19 cellular contexts compared by ENCODE assay signal in the genomic region with DNA sequence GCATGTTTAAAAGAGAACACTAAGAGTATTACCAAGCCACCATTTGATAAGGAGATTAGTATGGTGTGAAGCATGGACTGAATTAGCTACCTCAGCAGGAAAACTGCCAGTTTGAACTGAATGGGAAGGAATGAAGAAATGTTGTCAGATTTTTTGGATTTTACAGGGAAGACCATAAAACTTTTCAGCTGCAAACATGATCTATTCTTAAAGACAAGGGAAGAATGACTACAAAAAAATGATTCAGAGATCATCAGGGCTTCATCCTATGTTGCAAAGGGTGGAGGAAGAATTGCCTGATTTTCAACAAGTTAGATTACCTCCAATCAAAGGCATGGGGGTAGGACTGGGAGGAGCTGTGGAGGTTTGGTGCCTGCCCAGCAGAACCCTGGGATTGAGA. TPM values are rescaled to one million over a fixed set of nuclear protein-coding genes. Genes with fewer than 3 reads are reported as not detected.
A peak's percentile ranks its signal among the peaks of the same experiment; 100 is the strongest.
DNase-seq lines count a peak whose midpoint lies in the region; ATAC-seq and TF ChIP-seq lines count a peak whose summit lies in the region.
"Had no signal": no experiment of that assay in that cellular context is flagged by ENCODE, and none has a peak within 500 bp of the region (broad histone marks: within the 10 kb centered on the region; RNA-seq: fewer than 3 reads in every experiment).

No MANE protein-coding gene starts in this region.

- no peaks in the 10 kb centered on the region for H3K36me3 ChIP-seq in neural progenitor cell

- H3F3A ChIP-seq in neural progenitor cell (ENCODE audit: low read depth), result no peaks in the 10 kb centered on the region

- H3K79me2 ChIP-seq in neural progenitor cell (ENCODE audit: low read depth), result no peaks in the 10 kb centered on the region

- H3K4me1 ChIP-seq in neural progenitor cell, result peaks cover 9% of the 10 kb centered on the region

- H3K4me2 ChIP-seq in neural progenitor cell, result no peak overlapping the region
- H3K4me2 ChIP-seq: A549 had no signal

- no peak overlapping the region for H3K9ac ChIP-seq in neural progenitor cell
- H3K9ac ChIP-seq: GM23248 had no signal

- no peak for ATAC-seq in HG02981 (IDR thresholded peaks at IDR 0.05; ENCODE audit: unreplicated experiment)
- ATAC-seq: A549 had no signal

- H2AFZ ChIP-seq in neural progenitor cell (replicated peaks), result no peak overlapping the region
- H2AFZ ChIP-seq: GM23248 had no signal

- H3K27me3 Mint-ChIP-seq in neural progenitor cell (ENCODE audit: insufficient read depth, low read depth), result no peaks in the 10 kb centered on the region

- peak; percentile 16 for DNase-seq in AG10803 (ENCODE audit: low read depth)
- peak; percentile 22 for DNase-seq in amniotic epithelial cell (ENCODE audit: low read depth)
- DNase-seq in fibroblast of the aortic adventitia (ENCODE audit: low read depth), result peak; percentile 19
- no peak for DNase-seq in neural progenitor cell (ENCODE audit: low spot score)
- DNase-seq in GM19240 (ENCODE audit: insufficient read length, low spot score), result no peak
- DNase-seq: 8988T; ACHN; C1 segment of cervical spinal cord; Calu3; CD4-positive, alpha-beta memory T cell; COR-L47; DMS53; DMS79 treated with DMSO at 0.1 percent for 48 hours; GF-D8; GM23248; H7; HCEC 1CT had no signal

- H4K20me1 ChIP-seq in neural progenitor cell (ENCODE audit: low read depth), result no peaks in the 10 kb centered on the region

- H3K4me1 Mint-ChIP-seq in neural progenitor cell, result no peaks in the 10 kb centered on the region
- H3K4me1 Mint-ChIP-seq: CD4-positive, alpha-beta memory T cell had no signal

- peaks cover 7% of the 10 kb centered on the region for H3K9me3 Mint-ChIP-seq in neural progenitor cell

- H3K4me3 ChIP-seq in AG10803 (ENCODE audit: low read length) (no peak overlapping the region), fibroblast of the aortic adventitia (ENCODE audit: low read depth, low read length) (no peak overlapping the region), neural progenitor cell (no peak overlapping the region)
- H3K4me3 ChIP-seq: A549, GM23248 had no signal

- peaks cover 2% of the 10 kb centered on the region for H3K36me3 Mint-ChIP-seq in neural progenitor cell
- H3K36me3 Mint-ChIP-seq: CD4-positive, alpha-beta memory T cell had no signal

- TF ChIP-seq CTCF in AG10803 (conservative IDR thresholded peaks at IDR 0.05; ENCODE audit: low read length), result no peak
- TF ChIP-seq CTCF in fibroblast of the aortic adventitia (IDR thresholded peaks at IDR 0.05; ENCODE audit: insufficient read depth, low read length), result no peak
- TF ChIP-seq CTCF in neural progenitor cell (IDR thresholded peaks at IDR 0.05), result no peak

- no peak overlapping the region for H3K4me3 Mint-ChIP-seq in neural progenitor cell
- H3K4me3 Mint-ChIP-seq: CD4-positive, alpha-beta memory T cell had no signal

- H3K27me3 ChIP-seq in neural progenitor cell, result no peaks in the 10 kb centered on the region

- no peak overlapping the region for H3K27ac ChIP-seq in neural progenitor cell
- H3K27ac ChIP-seq: A549, GM23248 had no signal

- H3K9me3 ChIP-seq in neural progenitor cell (ENCODE audit: low read depth), result no peaks in the 10 kb centered on the region
- H3K9me3 ChIP-seq: A549 had no signal

- H3K27ac Mint-ChIP-seq in neural progenitor cell, result no peak overlapping the region
- H3K27ac Mint-ChIP-seq: CD4-positive, alpha-beta memory T cell had no signal

RNA-seq across cellular contexts. Expression of a gene that starts 49.3 kb away (rescaled TPM):
- total RNA-seq in fibroblast of the aortic adventitia (ENCODE audit: low replicate concordance) (26.8 and 28.2 TPM in 2 replicates), neural progenitor cell (ENCODE audit: low replicate concordance) (23.1 and 29.0 TPM in 2 replicates)

Comparison
In these comparisons a context has a peak if more than half of its experiments do, and no peak if none do; other contexts are left out.
1. DNase-seq: peak in AG10803 (single experiment), amniotic epithelial cell (single experiment) and fibroblast of the aortic adventitia (single experiment); none in neural progenitor cell (single experiment) and GM19240 (single experiment).